8 cellular contexts compared by ENCODE assay signal in the genomic region with DNA sequence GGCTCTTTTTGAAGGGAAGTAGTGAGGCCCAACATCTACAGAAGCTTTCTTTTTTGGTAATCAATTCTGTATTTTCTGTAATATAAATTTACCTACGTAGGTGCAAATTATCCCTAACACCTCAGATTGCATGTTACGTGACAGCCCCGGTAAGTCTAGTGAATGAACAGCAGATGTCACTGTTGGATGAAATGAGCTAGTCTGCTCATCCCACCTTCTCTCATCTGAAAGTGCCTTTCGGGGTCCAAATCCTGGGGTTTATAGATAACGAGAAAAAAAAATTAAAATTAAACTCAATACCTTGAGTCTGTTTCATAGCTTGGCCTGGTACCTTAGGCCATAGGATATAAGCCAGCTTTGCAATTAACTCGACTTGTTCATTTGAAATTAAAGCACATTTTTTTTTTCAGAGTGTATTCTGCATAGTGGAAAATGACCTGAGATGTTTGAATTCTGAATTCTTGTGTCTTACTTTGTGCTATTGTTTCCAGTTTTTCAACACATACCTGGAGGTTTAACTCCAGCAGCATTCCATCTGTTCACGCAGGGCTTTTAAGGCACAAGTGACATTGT.
DNase-seq lines count a peak whose midpoint lies in the region; ATAC-seq and TF ChIP-seq lines count a peak whose summit lies in the region.

No MANE protein-coding gene starts in this region.

- no peaks in the 10 kb centered on the region for H3K27me3 ChIP-seq in GM06990 (replicated peaks; ENCODE audit: control insufficient read depth, insufficient read depth, low read length)
- no peaks in the 10 kb centered on the region for H3K27me3 ChIP-seq in KMS-11 (ENCODE audit: insufficient read depth, low read depth)
- H3K27me3 ChIP-seq in SK-N-SH (ENCODE audit: insufficient read depth), result no peaks in the 10 kb centered on the region
- no peaks in the 10 kb centered on the region for H3K27me3 ChIP-seq in left lung
- H3K27me3 ChIP-seq in lower lobe of right lung (ENCODE audit: low read depth), result no peaks in the 10 kb centered on the region

- POLR2A ChIA-PET in SK-N-SH (lab: Yijun Ruan, JAX), result no interaction called here

- H3K9me2 ChIP-seq in SK-N-SH, result no peaks in the 10 kb centered on the region

- TF ChIP-seq EP300 in SK-N-SH (IDR thresholded peaks at IDR 0.05; ENCODE audit: borderline replicate concordance in 1 of 2, low read depth in 1 of 2, low read length in 1 of 2), result no peak

- no peaks in the 10 kb centered on the region for H3K79me2 ChIP-seq in KMS-11 (ENCODE audit: insufficient read depth, low read depth)
- no peaks in the 10 kb centered on the region for H3K79me2 ChIP-seq in SK-N-SH (ENCODE audit: insufficient read depth)

- TF ChIP-seq CTCF in GM06990 (IDR thresholded peaks at IDR 0.05; ENCODE audit: insufficient read depth, low read length, poor library complexity, severe bottlenecking) (peak; percentile 50), KMS-11 (conservative IDR thresholded peaks at IDR 0.05; ENCODE audit: low read depth, low read length) (peak; percentile 43), SK-N-SH (IDR thresholded peaks at IDR 0.05) (peak; percentile 60), left lung (IDR thresholded peaks at IDR 0.05) (no peak), lower lobe of right lung (IDR thresholded peaks at IDR 0.05) (no peak)

- no peak overlapping the region for H2AFZ ChIP-seq in KMS-11 (ENCODE audit: low read depth)
- no peak overlapping the region for H2AFZ ChIP-seq in SK-N-SH (ENCODE audit: low read depth)

- ATAC-seq in left lung (peak; percentile 46), lower lobe of right lung (no peak)

- H3K4me3 ChIP-seq in GM06990 (replicated peaks; ENCODE audit: low read depth, low read length) (no peak overlapping the region), KMS-11 (IDR thresholded peaks at IDR 0.05; ENCODE audit: insufficient read depth, low read depth, low read length) (no peak overlapping the region), SK-N-SH (ENCODE audit: low read depth in 2 of 2, low read length in 1 of 2) (no peak overlapping the region; a peak in 1 of 4 replicates), left lung (no peak overlapping the region), lower lobe of right lung (no peak overlapping the region)

- H3K27ac ChIP-seq in KMS-11 (no peak overlapping the region), SK-N-SH (ENCODE audit: low read depth in 2 of 2, low read length in 1 of 2) (no peak overlapping the region), left lung (no peak overlapping the region), lower lobe of right lung (no peak overlapping the region)

- H4K20me1 ChIP-seq in KMS-11 (ENCODE audit: insufficient read depth) (no peaks in the 10 kb centered on the region), SK-N-SH (ENCODE audit: insufficient read depth) (no peaks in the 10 kb centered on the region)

- no peaks in the 10 kb centered on the region for H3K4me1 ChIP-seq in KMS-11 (ENCODE audit: low read depth, poor library complexity, severe bottlenecking)
- no peaks in the 10 kb centered on the region for H3K4me1 ChIP-seq in SK-N-SH (ENCODE audit: control insufficient read depth in 1 of 2, insufficient read depth in 2 of 2, low read depth in 1 of 2, low read length in 1 of 2)
- H3K4me1 ChIP-seq in left lung, result no peaks in the 10 kb centered on the region
- H3K4me1 ChIP-seq in lower lobe of right lung, result no peaks in the 10 kb centered on the region

- intact Hi-C loops in left lung (cut with DNase I) (no loop called here), lower lobe of right lung (cut with DNase I) (no loop called here)

- CTCF ChIA-PET in SK-N-SH (lab: Yijun Ruan, JAX), result interaction anchor here (0.6 to 3.3 kb wide), 33 partner anchors 9 to 1302 kb away, joined by 3 to 18 read pairs (median 4); no protein-coding TSS in a partner anchor

- no peak for DNase-seq in GM06990 (ENCODE audit: extremely low read depth, insufficient read length)
- DNase-seq in SK-N-SH, result peak; percentile 63
- no peak for DNase-seq in left lung
- DNase-seq in lower lobe of right lung, result no peak
- DNase-seq in GM19240 (ENCODE audit: insufficient read length, low spot score), result no peak
- DNase-seq in T1000 (lab: John Stamatoyannopoulos, UW), result no peak
- no peak for DNase-seq in AG08395 (ENCODE audit: low spot score)

- 20% methylated on average over 7 of the region's 7 CpGs for WGBS in SK-N-SH (ENCODE audit: low lambda C conversion rate)

- no peak overlapping the region for H3K9ac ChIP-seq in KMS-11
- H3K9ac ChIP-seq in SK-N-SH, result no peak overlapping the region

- H3K9me3 ChIP-seq in SK-N-SH (no peaks in the 10 kb centered on the region), left lung (no peaks in the 10 kb centered on the region), lower lobe of right lung (no peaks in the 10 kb centered on the region)

- H3F3A ChIP-seq in SK-N-SH (replicated peaks; ENCODE audit: insufficient read depth), result no peaks in the 10 kb centered on the region

- H3K4me2 ChIP-seq in KMS-11 (no peak overlapping the region), SK-N-SH (no peak overlapping the region)

- H3K36me3 ChIP-seq in GM06990 (ENCODE audit: control insufficient read depth, insufficient read depth, low read length), result no peaks in the 10 kb centered on the region
- no peaks in the 10 kb centered on the region for H3K36me3 ChIP-seq in KMS-11 (ENCODE audit: insufficient read depth)
- no peaks in the 10 kb centered on the region for H3K36me3 ChIP-seq in SK-N-SH (replicated peaks in 1 of 2; ENCODE audit: control insufficient read depth in 1 of 2, insufficient read depth in 2 of 2, low read length in 1 of 2)
- no peaks in the 10 kb centered on the region for H3K36me3 ChIP-seq in left lung
- no peaks in the 10 kb centered on the region for H3K36me3 ChIP-seq in lower lobe of right lung

- peak; percentile 81 for TF ChIP-seq RAD21 in SK-N-SH (IDR thresholded peaks at IDR 0.05; ENCODE audit: low read length)

TF ChIP-seq in SK-N-SH, 30 proteins besides CTCF, POLR2A, EP300 and RAD21:
- TF ChIP-seq FOSL2 (IDR thresholded peaks at IDR 0.05; ENCODE audit: borderline replicate concordance, low read depth) (no peak), NRF1 (IDR thresholded peaks at IDR 0.05; ENCODE audit: low read depth, low read length) (no peak), SMC3 (IDR thresholded peaks at IDR 0.05; ENCODE audit: low read depth, low read length) (peak; percentile 43; the same call in 1 of the 2 replicates)

Comparison
In these comparisons a context has a peak if more than half of its experiments do, and no peak if none do; other contexts are left out.
1. CTCF ChIP-seq: peak in GM06990 (single experiment), KMS-11 (single experiment) and SK-N-SH (single experiment); none in left lung (0 of 2) and lower lobe of right lung (single experiment).